18 cellular contexts compared by ENCODE assay signal in genomic region chr2:10185755-10186154, GRCh38.
DNase-seq lines count a peak whose midpoint lies in the region; ATAC-seq and TF ChIP-seq lines count a peak whose summit lies in the region.
"Had no signal": no experiment of that assay in that cellular context is flagged by ENCODE, and none has a peak within 500 bp of the region (broad histone marks: within the 10 kb centered on the region; RNA-seq: fewer than 3 reads in every experiment).

No MANE protein-coding gene starts in this region.

- CTCF ChIA-PET in SK-N-SH (lab: Yijun Ruan, JAX), result interaction anchor here (0.9 to 2.8 kb wide), 3 partner anchors 17 to 249 kb away, joined by 3 to 7 read pairs (median 4); no protein-coding TSS in a partner anchor

- H3K27me3 ChIP-seq in SK-N-SH (ENCODE audit: insufficient read depth), result no peaks in the 10 kb centered on the region
- no peaks in the 10 kb centered on the region for H3K27me3 ChIP-seq in osteoblast (ENCODE audit: insufficient read depth, low read length)

- no peak for TF ChIP-seq EP300 in SK-N-SH (IDR thresholded peaks at IDR 0.05; ENCODE audit: borderline replicate concordance in 1 of 2, low read depth in 1 of 2, low read length in 1 of 2)

- no peak for TF ChIP-seq RAD21 in SK-N-SH (IDR thresholded peaks at IDR 0.05; ENCODE audit: low read length)

- H3K27ac ChIP-seq in SK-N-SH (ENCODE audit: low read depth in 2 of 2, low read length in 1 of 2), result no peak overlapping the region
- H3K27ac ChIP-seq in osteoblast (ENCODE audit: low read depth, low read length), result no peak overlapping the region
- H3K27ac ChIP-seq: 22Rv1, A549, C4-2B, HL-60 had no signal

- H4K20me1 ChIP-seq in SK-N-SH (ENCODE audit: insufficient read depth) (no peaks in the 10 kb centered on the region), osteoblast (ENCODE audit: insufficient read depth, low read length) (no peaks in the 10 kb centered on the region)

- peak overlapping the region; percentile 20 for H3K27ac Mint-ChIP-seq in activated T-helper 1 cell treated with anti-CD3 and anti-CD28 coated beads, Interleukin-12 subunit alpha, Interleukin-12 subunit beta, Interleukin-2, Interleukin-4 antibody, amounts not matched to agents 30 ng/mL and 10 ng/mL and 1 ng/mL, durations not matched to agents 14 hours and 24 hours and 36 hours
- H3K27ac Mint-ChIP-seq: CD4-positive, alpha-beta T cell; GM23338; HFFc6 had no signal

- H2AFZ ChIP-seq in SK-N-SH (ENCODE audit: low read depth) (no peak overlapping the region), osteoblast (ENCODE audit: low read length) (no peak overlapping the region)
- H2AFZ ChIP-seq: GM23338 had no signal

- H3K9me3 Mint-ChIP-seq in activated T-helper 1 cell treated with anti-CD3 and anti-CD28 coated beads, Interleukin-12 subunit alpha, Interleukin-12 subunit beta, Interleukin-2, Interleukin-4 antibody, amounts not matched to agents 30 ng/mL and 10 ng/mL and 1 ng/mL, durations not matched to agents 14 hours and 24 hours and 36 hours, result peaks cover 9% of the 10 kb centered on the region
- H3K9me3 Mint-ChIP-seq: HFFc6 had no signal

- DNase-seq in SK-N-SH, result peak; percentile 21
- DNase-seq in activated T-helper 1 cell treated with anti-CD3 and anti-CD28 coated beads, Interleukin-12 subunit alpha, Interleukin-12 subunit beta, Interleukin-2, Interleukin-4 antibody, amounts not matched to agents 30 ng/mL and 10 ng/mL and 1 ng/mL, durations not matched to agents 14 hours and 24 hours and 36 hours (ENCODE audit: low spot score), result no peak
- peak; percentile 79 for DNase-seq in osteoblast (ENCODE audit: insufficient read length, low spot score, missing footprints)
- DNase-seq in germinal center (ENCODE audit: low spot score), result no peak
- DNase-seq in NCI-H1092 treated with DMSO at 0.1 percent for 48 hours (lab: John Stamatoyannopoulos, UW), result no peak
- DNase-seq in NCI-H2107 (lab: John Stamatoyannopoulos, UW), result no peak
- DNase-seq: AML-193; Caco-2; CD4-positive, alpha-beta T cell; HCEC 1CT; HFFc6; IMR-90 had no signal

- 83% methylated on average over 4 of the region's 4 CpGs for WGBS in SK-N-SH (ENCODE audit: low lambda C conversion rate)

- no peaks in the 10 kb centered on the region for H3K4me1 Mint-ChIP-seq in activated T-helper 1 cell treated with anti-CD3 and anti-CD28 coated beads, Interleukin-12 subunit alpha, Interleukin-12 subunit beta, Interleukin-2, Interleukin-4 antibody, amounts not matched to agents 30 ng/mL and 10 ng/mL and 1 ng/mL, durations not matched to agents 14 hours and 24 hours and 36 hours (ENCODE audit: low read depth)
- H3K4me1 Mint-ChIP-seq: GM23338 had no signal

- H3K4me3 Mint-ChIP-seq in activated T-helper 1 cell treated with anti-CD3 and anti-CD28 coated beads, Interleukin-12 subunit alpha, Interleukin-12 subunit beta, Interleukin-2, Interleukin-4 antibody, amounts not matched to agents 30 ng/mL and 10 ng/mL and 1 ng/mL, durations not matched to agents 14 hours and 24 hours and 36 hours, result no peak overlapping the region
- H3K4me3 Mint-ChIP-seq: CD4-positive, alpha-beta T cell; GM23338; HFFc6 had no signal

- no peak for ATAC-seq in SK-N-SH treated with all-trans-retinoic acid at 6 μM for 48 hours
- ATAC-seq: A549, GM23338 had no signal

- H3K9me2 ChIP-seq in SK-N-SH, result no peaks in the 10 kb centered on the region

- H3K79me2 ChIP-seq in SK-N-SH (ENCODE audit: insufficient read depth), result no peaks in the 10 kb centered on the region
- H3K79me2 ChIP-seq in osteoblast (ENCODE audit: insufficient read depth, low read length), result no peaks in the 10 kb centered on the region

- H3K36me3 ChIP-seq in SK-N-SH (replicated peaks in 1 of 2; ENCODE audit: control insufficient read depth in 1 of 2, insufficient read depth in 2 of 2, low read length in 1 of 2) (peaks cover 0 to 3% of the 10 kb centered on the region in 2 experiments), osteoblast (ENCODE audit: insufficient read depth, low read length) (no peaks in the 10 kb centered on the region)

- TF ChIP-seq CTCF in SK-N-SH (IDR thresholded peaks at IDR 0.05) (no peak), osteoblast (IDR thresholded peaks at IDR 0.05; ENCODE audit: extremely low read depth, low read depth, low read length) (no peak)

- intact Hi-C loops in activated T-helper 1 cell treated with anti-CD3 and anti-CD28 coated beads, Interleukin-12 subunit alpha, Interleukin-12 subunit beta, Interleukin-2, Interleukin-4 antibody, amounts not matched to agents 30 ng/mL and 10 ng/mL and 1 ng/mL, durations not matched to agents 14 hours and 24 hours and 36 hours (cut with micrococcal nuclease), result no loop called here

- no peak overlapping the region for H3K9ac ChIP-seq in SK-N-SH

- H3F3A ChIP-seq in SK-N-SH (replicated peaks; ENCODE audit: insufficient read depth), result no peaks in the 10 kb centered on the region

- no peak overlapping the region for H3K4me2 ChIP-seq in SK-N-SH
- no peak overlapping the region for H3K4me2 ChIP-seq in osteoblast (ENCODE audit: insufficient read depth, low read length)
- H3K4me2 ChIP-seq: A549, GM23338 had no signal

- H3K4me3 ChIP-seq in SK-N-SH (ENCODE audit: low read depth in 2 of 2, low read length in 1 of 2) (no peak overlapping the region), osteoblast (ENCODE audit: insufficient read depth, low read length) (no peak overlapping the region)
- H3K4me3 ChIP-seq: A549, GM23338 had no signal

- POLR2A ChIA-PET in SK-N-SH (lab: Yijun Ruan, JAX), result no interaction called here

- peaks cover 32% of the 10 kb centered on the region for H3K36me3 Mint-ChIP-seq in activated T-helper 1 cell treated with anti-CD3 and anti-CD28 coated beads, Interleukin-12 subunit alpha, Interleukin-12 subunit beta, Interleukin-2, Interleukin-4 antibody, amounts not matched to agents 30 ng/mL and 10 ng/mL and 1 ng/mL, durations not matched to agents 14 hours and 24 hours and 36 hours (ENCODE audit: low read depth)

- H3K4me1 ChIP-seq in SK-N-SH (ENCODE audit: control insufficient read depth in 1 of 2, insufficient read depth in 2 of 2, low read depth in 1 of 2, low read length in 1 of 2) (peaks cover 0 to 8% of the 10 kb centered on the region in 2 experiments; a peak in 1 of 4 replicates), osteoblast (ENCODE audit: insufficient read depth, low read length) (no peaks in the 10 kb centered on the region)
- H3K4me1 ChIP-seq: A549, Caco-2 had no signal

- H3K9me3 ChIP-seq in SK-N-SH (no peaks in the 10 kb centered on the region), osteoblast (ENCODE audit: low read depth, low read length) (no peaks in the 10 kb centered on the region)
- H3K9me3 ChIP-seq: A549, Caco-2 had no signal

- no peaks in the 10 kb centered on the region for H3K27me3 Mint-ChIP-seq in activated T-helper 1 cell treated with anti-CD3 and anti-CD28 coated beads, Interleukin-12 subunit alpha, Interleukin-12 subunit beta, Interleukin-2, Interleukin-4 antibody, amounts not matched to agents 30 ng/mL and 10 ng/mL and 1 ng/mL, durations not matched to agents 14 hours and 24 hours and 36 hours (ENCODE audit: insufficient read depth)
- H3K27me3 Mint-ChIP-seq: CD4-positive, alpha-beta T cell had no signal

TF ChIP-seq in SK-N-SH, 30 proteins besides CTCF, POLR2A, EP300 and RAD21 (continues in another document):
- TF ChIP-seq RFX5 (IDR thresholded peaks at IDR 0.05; ENCODE audit: low read length), result no peak

TF ChIP-seq in SK-N-SH treated with all-trans-retinoic acid at 6 μM for 48 hours, 23 proteins besides CTCF, POLR2A, EP300 and RAD21 (continues in another document):
- no peak for TF ChIP-seq ZNF565 (CRISPR knock-in tag; conservative IDR thresholded peaks at IDR 0.05; ENCODE audit: low read depth)
- TF ChIP-seq TSHZ2 (CRISPR knock-in tag; IDR thresholded peaks at IDR 0.05), result no peak
- no peak for TF ChIP-seq PATZ1 (CRISPR knock-in tag; IDR thresholded peaks at IDR 0.05; ENCODE audit: borderline replicate concordance)
- TF ChIP-seq TOX (CRISPR knock-in tag; IDR thresholded peaks at IDR 0.05; ENCODE audit: borderline replicate concordance), result no peak
- no peak for TF ChIP-seq PPARA (CRISPR knock-in tag; IDR thresholded peaks at IDR 0.05; ENCODE audit: borderline replicate concordance)
- TF ChIP-seq TCF4 (CRISPR knock-in tag; IDR thresholded peaks at IDR 0.05; ENCODE audit: borderline replicate concordance), result no peak
- no peak for TF ChIP-seq ZNF70 (CRISPR knock-in tag; IDR thresholded peaks at IDR 0.05)

Comparison
In these comparisons a context has a peak if more than half of its experiments do, and no peak if none do; other contexts are left out.
1. DNase-seq: peak in SK-N-SH (single experiment) and osteoblast (single experiment); none in activated T-helper 1 cell treated with anti-CD3 and anti-CD28 coated beads, Interleukin-12 subunit alpha, Interleukin-12 subunit beta, Interleukin-2, Interleukin-4 antibody, amounts not matched to agents 30 ng/mL and 10 ng/mL and 1 ng/mL, durations not matched to agents 14 hours and 24 hours and 36 hours (single experiment), germinal center (single experiment), NCI-H1092 treated with DMSO at 0.1 percent for 48 hours (single experiment) and NCI-H2107 (single experiment).